27 cellular contexts compared by ENCODE assay signal in genomic region chr10:85602713-85603112, GRCh38.
"Had no signal": no experiment of that assay in that cellular context is flagged by ENCODE, and none has a peak within 500 bp of the region (broad histone marks: within the 10 kb centered on the region; RNA-seq: fewer than 3 reads in every experiment).

No MANE protein-coding gene starts in this region.

- H3K4me2 ChIP-seq: KMS-11, PC-9 had no signal

- DNase-seq: activated CD4-positive, alpha-beta T cell treated with anti-CD3 and anti-CD28 coated beads for 1 hour; activated CD4-positive, alpha-beta T cell treated with anti-CD3 and anti-CD28 coated beads, Interleukin-2, amount 50 U/mL, for 48 hours; activated CD4-positive, CD25-positive, alpha-beta regulatory T cell; activated gamma-delta T cell; activated naive CD8-positive, alpha-beta T cell treated with anti-CD3 and anti-CD28 coated beads, Interleukin-2, amount 10 ng/mL, durations not matched to agents 7 days and 5 days; activated T-cell treated with anti-CD3 and anti-CD28 coated beads, Interleukin-2, amount 50 U/mL, for 24 hours; amygdala; MM.1S; MV-4-11; NCI-H1092; NCI-H1436 treated with DMSO at 0.1 percent for 48 hours; NCI-H1694 treated with DMSO at 0.1 percent for 48 hours; NCI-H2029; NCI-H510A; NCI-H526; NCI-H748 treated with DMSO at 0.1 percent for 48 hours; NK-92 treated with Interleukin-12 subunit alpha and Interleukin-12 subunit beta, amount 100 ng/mL, for 24 hours; SW 1271; T-helper 1 cell; T1000; WERI-Rb-1 had no signal

- H3K27ac ChIP-seq: ascending aorta, cardiac muscle cell, KMS-11, PC-9, RWPE1, WERI-Rb-1 had no signal

- H2AFZ ChIP-seq: PC-9 had no signal

- H3K4me3 ChIP-seq: ascending aorta, cardiac muscle cell, PC-9 had no signal

- H3K36me3 ChIP-seq: ascending aorta, cardiac muscle cell, WERI-Rb-1 had no signal

- ATAC-seq: Right ventricle myocardium inferior had no signal

- H3K27me3 ChIP-seq: ascending aorta, cardiac muscle cell had no signal

- H3K9me3 ChIP-seq: ascending aorta had no signal

- H3K4me1 ChIP-seq: ascending aorta had no signal
